Comparison of ENCODE assay signal across 24 cellular contexts in genomic region chr9:76101472-76101871, GRCh38.
DNase-seq lines count a peak whose midpoint lies in the region; ATAC-seq and TF ChIP-seq lines count a peak whose summit lies in the region.
"Had no signal": no experiment of that assay in that cellular context is flagged by ENCODE, and none has a peak within 500 bp of the region (broad histone marks: within the 10 kb centered on the region; RNA-seq: fewer than 3 reads in every experiment).

No MANE protein-coding gene starts in this region.

- 59% methylated on average over 1 of the region's 1 CpG for whole genome bisulfite sequencing in right lobe of liver (ENCODE audit: insufficient coverage, low coverage, low lambda C conversion rate, missing lambda C conversion rate)

- intact Hi-C loops in vagina (cut with DNase I) (no loop called here), right lobe of liver (cut with DNase I) (no loop called here)

- H3K4me3 Mint-ChIP-seq in activated T-cell treated with anti-CD3 and anti-CD28 coated beads, Interleukin-2, amount 50 U/mL, for 72 hours, result peak overlapping the region; percentile 16 to 58
- no peak overlapping the region for H3K4me3 Mint-ChIP-seq in activated CD8-positive, alpha-beta memory T cell treated with anti-CD3 and anti-CD28 coated beads, Interleukin-2, amount 10 ng/mL, durations not matched to agents 7 days and 5 days
- H3K4me3 Mint-ChIP-seq: CD4-positive, alpha-beta T cell had no signal

- H3K4me1 Mint-ChIP-seq in activated T-cell treated with anti-CD3 and anti-CD28 coated beads, Interleukin-2, amount 50 U/mL, for 72 hours (ENCODE audit: low read depth), result peaks cover 13% of the 10 kb centered on the region
- H3K4me1 Mint-ChIP-seq in activated CD8-positive, alpha-beta memory T cell treated with anti-CD3 and anti-CD28 coated beads, Interleukin-2, amount 10 ng/mL, durations not matched to agents 7 days and 5 days, result no peaks in the 10 kb centered on the region

- no peaks in the 10 kb centered on the region for H3K36me3 ChIP-seq in osteoblast (ENCODE audit: insufficient read depth, low read length)
- H3K36me3 ChIP-seq in vagina, result no peaks in the 10 kb centered on the region
- no peaks in the 10 kb centered on the region for H3K36me3 ChIP-seq in right lobe of liver
- H3K36me3 ChIP-seq: BLaER1 had no signal

- no peaks in the 10 kb centered on the region for H3K9me3 ChIP-seq in osteoblast (ENCODE audit: low read depth, low read length)
- H3K9me3 ChIP-seq in vagina, result no peaks in the 10 kb centered on the region
- no peaks in the 10 kb centered on the region for H3K9me3 ChIP-seq in right lobe of liver
- H3K9me3 ChIP-seq: BLaER1 had no signal

- no peaks in the 10 kb centered on the region for H3K27me3 Mint-ChIP-seq in activated T-cell treated with anti-CD3 and anti-CD28 coated beads, Interleukin-2, amount 50 U/mL, for 72 hours (ENCODE audit: low read depth)
- no peaks in the 10 kb centered on the region for H3K27me3 Mint-ChIP-seq in activated CD8-positive, alpha-beta memory T cell treated with anti-CD3 and anti-CD28 coated beads, Interleukin-2, amount 10 ng/mL, durations not matched to agents 7 days and 5 days
- H3K27me3 Mint-ChIP-seq: CD4-positive, alpha-beta T cell had no signal

- no peaks in the 10 kb centered on the region for H3K79me2 ChIP-seq in osteoblast (ENCODE audit: insufficient read depth, low read length)

- DNase-seq in activated T-cell treated with anti-CD3 and anti-CD28 coated beads, Interleukin-2, amount 50 U/mL, for 72 hours, result no peak
- DNase-seq in activated T-cell treated with anti-CD3 and anti-CD28 coated beads for 4 hours, result no peak
- peak; percentile 25 for DNase-seq in fibroblast of villous mesenchyme (ENCODE audit: low read depth)
- DNase-seq in osteoblast (ENCODE audit: insufficient read length, low spot score, missing footprints), result no peak
- no peak for DNase-seq in vagina (ENCODE audit: extremely low spot score in 2 of 2)
- no peak for DNase-seq in right lobe of liver
- no peak for DNase-seq in activated CD8-positive, alpha-beta memory T cell treated with anti-CD3 and anti-CD28 coated beads, Interleukin-2, amount 10 ng/mL, durations not matched to agents 7 days and 5 days
- DNase-seq: ACHN; CD4-positive, alpha-beta T cell; COR-L47; DMS79; H7; KBM-7; MM.1S; NCI-H1048; NCI-H1417 treated with DMSO at 0.1 percent for 48 hours; NCI-H187; NCI-H510A; SIG-M5 had no signal

- no peak for ATAC-seq in activated T-cell treated with anti-CD3 and anti-CD28 coated beads, Interleukin-2, amount 50 U/mL, for 72 hours (replicated peaks in 1 of 2)
- no peak for ATAC-seq in GM18498 (IDR thresholded peaks at IDR 0.05; ENCODE audit: unreplicated experiment)
- no peak for ATAC-seq in right lobe of liver
- ATAC-seq in activated CD8-positive, alpha-beta memory T cell treated with anti-CD3 and anti-CD28 coated beads, Interleukin-2, amount 10 ng/mL, durations not matched to agents 7 days and 5 days, result no peak
- ATAC-seq: HepG2 had no signal

- H3K27ac ChIP-seq in osteoblast (ENCODE audit: low read depth, low read length), result no peak overlapping the region
- peak overlapping the region; percentile 3 for H3K27ac ChIP-seq in vagina
- H3K27ac ChIP-seq in right lobe of liver, result no peak overlapping the region
- H3K27ac ChIP-seq: 22Rv1, BLaER1, HL-60 had no signal

- H4K20me1 ChIP-seq in osteoblast (ENCODE audit: insufficient read depth, low read length), result no peaks in the 10 kb centered on the region
- H4K20me1 ChIP-seq: BLaER1 had no signal

- CTCF ChIA-PET in activated CD8-positive, alpha-beta memory T cell treated with anti-CD3 and anti-CD28 coated beads, Interleukin-2, amount 10 ng/mL, durations not matched to agents 7 days and 5 days (lab: Charles Lee), result no interaction called here

- no peak overlapping the region for H3K27ac Mint-ChIP-seq in activated T-cell treated with anti-CD3 and anti-CD28 coated beads, Interleukin-2, amount 50 U/mL, for 72 hours
- H3K27ac Mint-ChIP-seq in activated CD8-positive, alpha-beta memory T cell treated with anti-CD3 and anti-CD28 coated beads, Interleukin-2, amount 10 ng/mL, durations not matched to agents 7 days and 5 days, result no peak overlapping the region
- H3K27ac Mint-ChIP-seq: CD4-positive, alpha-beta T cell had no signal

- H3K36me3 Mint-ChIP-seq in activated T-cell treated with anti-CD3 and anti-CD28 coated beads, Interleukin-2, amount 50 U/mL, for 72 hours (ENCODE audit: insufficient read depth in 2 of 2), result peaks cover 0 to 3% of the 10 kb centered on the region in 2 donors
- no peaks in the 10 kb centered on the region for H3K36me3 Mint-ChIP-seq in activated CD8-positive, alpha-beta memory T cell treated with anti-CD3 and anti-CD28 coated beads, Interleukin-2, amount 10 ng/mL, durations not matched to agents 7 days and 5 days

- H3K27me3 ChIP-seq in osteoblast (ENCODE audit: insufficient read depth, low read length) (no peaks in the 10 kb centered on the region), vagina (no peaks in the 10 kb centered on the region), right lobe of liver (no peaks in the 10 kb centered on the region)
- H3K27me3 ChIP-seq: BLaER1 had no signal

- TF ChIP-seq CTCF in fibroblast of villous mesenchyme (IDR thresholded peaks at IDR 0.05; ENCODE audit: insufficient read depth, low read depth, low read length) (no peak), osteoblast (IDR thresholded peaks at IDR 0.05; ENCODE audit: extremely low read depth, low read depth, low read length) (no peak), vagina (IDR thresholded peaks at IDR 0.05) (no peak), right lobe of liver (IDR thresholded peaks at IDR 0.05) (no peak)

- H3K4me2 ChIP-seq in osteoblast (ENCODE audit: insufficient read depth, low read length), result peak overlapping the region; percentile 13
- H3K4me2 ChIP-seq: BLaER1 had no signal

- no peak overlapping the region for H3K4me3 ChIP-seq in fibroblast of villous mesenchyme (ENCODE audit: low read depth, low read length)
- no peak overlapping the region for H3K4me3 ChIP-seq in osteoblast (ENCODE audit: insufficient read depth, low read length)
- H3K4me3 ChIP-seq in vagina, result no peak overlapping the region
- no peak overlapping the region for H3K4me3 ChIP-seq in right lobe of liver
- H3K4me3 ChIP-seq: BLaER1 had no signal

- peak overlapping the region; percentile 49 for H2AFZ ChIP-seq in osteoblast (ENCODE audit: low read length)

- H3K4me1 ChIP-seq in osteoblast (ENCODE audit: insufficient read depth, low read length) (no peaks in the 10 kb centered on the region), vagina (peaks cover 14% of the 10 kb centered on the region), right lobe of liver (peaks cover 0 to 9% (median 0%) of the 10 kb centered on the region in 4 donors)
- H3K4me1 ChIP-seq: BLaER1 had no signal

- TF ChIP-seq POLR2A in vagina (IDR thresholded peaks at IDR 0.05) (no peak), right lobe of liver (IDR thresholded peaks at IDR 0.05) (no peak)

- no peaks in the 10 kb centered on the region for H3K9me3 Mint-ChIP-seq in activated T-cell treated with anti-CD3 and anti-CD28 coated beads, Interleukin-2, amount 50 U/mL, for 72 hours
- H3K9me3 Mint-ChIP-seq in activated CD8-positive, alpha-beta memory T cell treated with anti-CD3 and anti-CD28 coated beads, Interleukin-2, amount 10 ng/mL, durations not matched to agents 7 days and 5 days (ENCODE audit: low read depth), result no peaks in the 10 kb centered on the region
- H3K9me3 Mint-ChIP-seq: CD4-positive, alpha-beta T cell had no signal
